ENCODE assay signal across 17 cellular contexts in genomic region chr9:80382523-80382922, GRCh38.
A peak's percentile ranks its signal among the peaks of the same experiment; 100 is the strongest.
DNase-seq lines count a peak whose midpoint lies in the region; FAIRE-seq and TF ChIP-seq lines count a peak whose summit lies in the region.
"Had no signal": no experiment of that assay in that cellular context is flagged by ENCODE, and none has a peak within 500 bp of the region (broad histone marks: within the 10 kb centered on the region; RNA-seq: fewer than 3 reads in every experiment).

No MANE protein-coding gene starts in this region.

- H3K9ac ChIP-seq in astrocyte (ENCODE audit: low read length): no peak overlapping the region
- no peak overlapping the region for H3K9ac ChIP-seq in rectal smooth muscle tissue (ENCODE audit: low read length)
- H3K9ac ChIP-seq: GM23248 had no signal

- no peak overlapping the region for H3K27ac ChIP-seq in astrocyte (ENCODE audit: low read depth, low read length)
- peak overlapping the region; percentile 30 for H3K27ac ChIP-seq in rectal smooth muscle tissue (ENCODE audit: low read depth, low read length)
- no peak overlapping the region for H3K27ac ChIP-seq in WERI-Rb-1
- H3K27ac ChIP-seq: GM23248, Peyer's patch had no signal

- no peaks in the 10 kb centered on the region for H3K4me1 Mint-ChIP-seq in astrocyte (ENCODE audit: low read depth, unreplicated experiment)

- H3K36me3 Mint-ChIP-seq in astrocyte (ENCODE audit: low read depth, unreplicated experiment): no peaks in the 10 kb centered on the region

- H4K20me1 ChIP-seq in astrocyte (ENCODE audit: insufficient read depth, low read length): no peaks in the 10 kb centered on the region

- H3K27me3 ChIP-seq in astrocyte (ENCODE audit: insufficient read depth, low read length) (no peaks in the 10 kb centered on the region), rectal smooth muscle tissue (ENCODE audit: control insufficient read depth, insufficient read depth, low read length) (no peaks in the 10 kb centered on the region), WERI-Rb-1 (ENCODE audit: insufficient read depth, low read depth, severe bottlenecking) (no peaks in the 10 kb centered on the region)
- H3K27me3 ChIP-seq: Peyer's patch had no signal

- peak; percentile 60 for FAIRE-seq in H54 (lab: Jason Lieb, UNC)
- FAIRE-seq in astrocyte (lab: Jason Lieb, UNC): no peak
- FAIRE-seq: GM12891, GM18507 had no signal

- H2AFZ ChIP-seq in astrocyte (ENCODE audit: low read depth, low read length): no peak overlapping the region
- H2AFZ ChIP-seq: GM23248 had no signal

- H3K4me1 ChIP-seq in astrocyte (ENCODE audit: insufficient read depth, low read length) (no peaks in the 10 kb centered on the region), rectal smooth muscle tissue (ENCODE audit: control insufficient read depth, insufficient read depth, low read length) (peaks cover 5% of the 10 kb centered on the region)
- H3K4me1 ChIP-seq: Peyer's patch had no signal

- no peaks in the 10 kb centered on the region for H3K9me3 Mint-ChIP-seq in astrocyte (ENCODE audit: unreplicated experiment)

- H3K4me3 ChIP-seq in astrocyte (ENCODE audit: insufficient read depth, low read depth, low read length): no peak overlapping the region
- no peak overlapping the region for H3K4me3 ChIP-seq in rectal smooth muscle tissue (ENCODE audit: low read length)
- no peak overlapping the region for H3K4me3 ChIP-seq in WERI-Rb-1 (ENCODE audit: low read depth, low read length)
- H3K4me3 ChIP-seq: GM23248, Peyer's patch had no signal

- H3K27me3 Mint-ChIP-seq in astrocyte (ENCODE audit: low read depth, unreplicated experiment): no peaks in the 10 kb centered on the region

- H3K4me2 ChIP-seq in astrocyte (ENCODE audit: low read length): no peak overlapping the region

- H3K79me2 ChIP-seq in astrocyte (ENCODE audit: insufficient read depth, low read length): no peaks in the 10 kb centered on the region

- DNase-seq in H54 (ENCODE audit: insufficient read length, low spot score) (no peak), astrocyte (ENCODE audit: low read depth) (peak; percentile 2), fibroblast of peridontal ligament (ENCODE audit: extremely low read depth) (peak; percentile 6), retina (no peak), WERI-Rb-1 (no peak), NCI-H226 (no peak)
- DNase-seq: C1 segment of cervical spinal cord, DMS 273 treated with DMSO at 0.1 percent for 48 hours, GF-D8, GM23248, NCI-H1436, NCI-H2029, NCI-H524, Peyer's patch had no signal

- no peak overlapping the region for H3K27ac Mint-ChIP-seq in astrocyte (ENCODE audit: unreplicated experiment)

- no peak for TF ChIP-seq POLR2A in H54 (IDR thresholded peaks at IDR 0.05; ENCODE audit: low read depth, low read length)

- H3K9me3 ChIP-seq in astrocyte (ENCODE audit: insufficient read depth, low read depth, low read length): no peaks in the 10 kb centered on the region
- H3K9me3 ChIP-seq in WERI-Rb-1 (ENCODE audit: severe bottlenecking): no peaks in the 10 kb centered on the region
- H3K9me3 ChIP-seq: Peyer's patch had no signal

- no peaks in the 10 kb centered on the region for H3K36me3 ChIP-seq in astrocyte (ENCODE audit: insufficient read depth, low read length)
- H3K36me3 ChIP-seq in rectal smooth muscle tissue (ENCODE audit: control insufficient read depth, insufficient read depth, low read length): no peaks in the 10 kb centered on the region
- no peaks in the 10 kb centered on the region for H3K36me3 ChIP-seq in WERI-Rb-1
- H3K36me3 ChIP-seq: Peyer's patch had no signal

- no peak overlapping the region for H3K4me3 Mint-ChIP-seq in astrocyte (ENCODE audit: unreplicated experiment)

- TF ChIP-seq CTCF in astrocyte (IDR thresholded peaks at IDR 0.05; ENCODE audit: insufficient read depth, low read depth, low read length) (no peak), WERI-Rb-1 (IDR thresholded peaks at IDR 0.05; ENCODE audit: low read depth, low read length) (no peak)

Comparison
In these comparisons a context has a peak if more than half of its experiments do, and no peak if none do; other contexts are left out.
1. DNase-seq: peak in astrocyte (single experiment) and fibroblast of peridontal ligament (single experiment); none in H54 (single experiment), retina (single experiment), WERI-Rb-1 (single experiment) and NCI-H226 (single experiment).